18 cellular contexts compared by ENCODE assay signal in the genomic region with DNA sequence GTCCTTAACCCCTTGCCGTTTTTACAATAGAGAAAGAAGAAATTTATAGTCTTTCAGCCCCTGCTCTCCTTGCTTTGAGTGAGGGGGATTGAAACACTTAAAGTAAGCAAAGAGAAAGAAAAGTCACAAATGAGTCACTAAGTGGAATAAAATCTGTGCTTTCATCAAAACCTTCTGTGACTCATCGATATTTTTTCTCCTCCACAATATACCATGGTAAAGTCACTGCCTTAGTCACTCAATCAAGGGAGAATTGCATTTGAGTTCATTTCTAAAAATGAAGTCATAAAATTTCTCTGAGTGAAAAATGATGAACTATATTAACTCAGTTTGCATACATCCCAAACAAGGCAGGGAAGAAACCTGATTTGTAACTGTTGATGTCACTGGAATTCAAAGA.
A peak's percentile ranks its signal among the peaks of the same experiment; 100 is the strongest.
DNase-seq lines count a peak whose midpoint lies in the region; ATAC-seq and TF ChIP-seq lines count a peak whose summit lies in the region.
"Had no signal": no experiment of that assay in that cellular context is flagged by ENCODE, and none has a peak within 500 bp of the region (broad histone marks: within the 10 kb centered on the region; RNA-seq: fewer than 3 reads in every experiment).

No MANE protein-coding gene starts in this region.

- peak overlapping the region; percentile 44 for H3K4me3 ChIP-seq in GM23248
- no peak overlapping the region for H3K4me3 ChIP-seq in retinal pigment epithelial cell (ENCODE audit: low read length)
- H3K4me3 ChIP-seq: gastroesophageal sphincter, skin epidermis, tibial nerve had no signal

- ATAC-seq in HG03095 (IDR thresholded peaks at IDR 0.05; ENCODE audit: unreplicated experiment): no peak
- ATAC-seq: gastroesophageal sphincter; HCT116; naive thymus-derived CD8-positive, alpha-beta T cell had no signal

- 0 to 3% methylated on average over 2 of the region's 2 CpGs for WGBS in GM23248 (ENCODE audit: low coverage in 1 of 2, low lambda C conversion rate in 2 of 2, missing lambda C conversion rate in 2 of 2), 2 experiments

- peak overlapping the region; percentile 50 for H3K9ac ChIP-seq in GM23248
- H3K9ac ChIP-seq: KMS-11 had no signal

- H4K20me1 ChIP-seq in GM23248 (ENCODE audit: insufficient read depth): no peaks in the 10 kb centered on the region

- POLR2A ChIA-PET in RWPE1 (lab: Yijun Ruan, JAX; ENCODE audit: low non-redundant PET): no interaction called here

- peaks cover 62% of the 10 kb centered on the region for H3K4me1 ChIP-seq in GM23248 (ENCODE audit: insufficient read depth)
- H3K4me1 ChIP-seq: gastroesophageal sphincter had no signal

- H3K27ac ChIP-seq in GM23248: peak overlapping the region; percentile 72
- H3K27ac ChIP-seq in RWPE1: no peak overlapping the region
- H3K27ac ChIP-seq: gastroesophageal sphincter, KMS-11 had no signal

- H3K36me3 ChIP-seq in GM23248 (ENCODE audit: low read depth): no peaks in the 10 kb centered on the region
- H3K36me3 ChIP-seq: gastroesophageal sphincter, tibial nerve had no signal

- CTCF ChIA-PET in RWPE1 (lab: Yijun Ruan, JAX): interaction anchor here (0.7 kb wide), 1 partner anchor 1011 kb away, joined by 4 read pairs; no protein-coding TSS in a partner anchor

- H3K9me3 ChIP-seq in GM23248 (ENCODE audit: low read depth): no peaks in the 10 kb centered on the region
- H3K9me3 ChIP-seq: gastroesophageal sphincter, tibial nerve had no signal

- DNase-seq in GM23248 (peak; percentile 92), RWPE1 (ENCODE audit: low spot score) (peak; percentile 27), fibroblast of gingiva (ENCODE audit: low read depth) (peak; percentile 63), retinal pigment epithelial cell (ENCODE audit: low read depth) (peak; percentile 48), pons (ENCODE audit: low spot score) (no peak), cerebellar cortex (ENCODE audit: low spot score) (no peak), AML-193 (lab: John Stamatoyannopoulos, UW) (no peak)
- DNase-seq: activated CD4-positive, alpha-beta T cell treated with anti-CD3 and anti-CD28 coated beads, Interleukin-2, amount 50 U/mL, for 48 hours; activated gamma-delta T cell treated with Interleukin-2 at 50 U/mL for 16 hours; kidney; naive thymus-derived CD8-positive, alpha-beta T cell; NCI-H2081 had no signal

- in situ Hi-C loops in GM23248 (cut with MboI): loop anchor here (25.0 kb wide), 1 partner anchor 975 kb away; no protein-coding TSS in a partner anchor

- peak overlapping the region; percentile 66 for H3K4me2 ChIP-seq in GM23248 (ENCODE audit: unreplicated experiment)
- H3K4me2 ChIP-seq: KMS-11 had no signal

- H3K9me2 ChIP-seq in GM23248 (ENCODE audit: insufficient read depth): no peaks in the 10 kb centered on the region; the same call in 1 of the 2 replicates

- H2AFZ ChIP-seq in GM23248: peak overlapping the region; percentile 19

- no peak for TF ChIP-seq CTCF in RWPE1 (conservative IDR thresholded peaks at IDR 0.05; ENCODE audit: low read depth)
- no peak for TF ChIP-seq CTCF in retinal pigment epithelial cell (conservative IDR thresholded peaks at IDR 0.05; ENCODE audit: low read depth, low read length)

- H3K79me2 ChIP-seq in GM23248 (ENCODE audit: insufficient read depth): no peaks in the 10 kb centered on the region

- no peaks in the 10 kb centered on the region for H3K27me3 ChIP-seq in GM23248 (replicated peaks; ENCODE audit: insufficient read depth)
- H3K27me3 ChIP-seq: gastroesophageal sphincter, tibial nerve had no signal

- H3F3A ChIP-seq in GM23248 (ENCODE audit: insufficient read depth): peaks cover 53% of the 10 kb centered on the region

Comparison
In these comparisons a context has a peak if more than half of its experiments do, and no peak if none do; other contexts are left out.
1. DNase-seq: peak in GM23248 (single experiment), RWPE1 (single experiment), fibroblast of gingiva (single experiment) and retinal pigment epithelial cell (single experiment); none in pons (single experiment), cerebellar cortex (single experiment) and AML-193 (0 of 2).